ENCODE assay signal across 13 cellular contexts in the genomic region with DNA sequence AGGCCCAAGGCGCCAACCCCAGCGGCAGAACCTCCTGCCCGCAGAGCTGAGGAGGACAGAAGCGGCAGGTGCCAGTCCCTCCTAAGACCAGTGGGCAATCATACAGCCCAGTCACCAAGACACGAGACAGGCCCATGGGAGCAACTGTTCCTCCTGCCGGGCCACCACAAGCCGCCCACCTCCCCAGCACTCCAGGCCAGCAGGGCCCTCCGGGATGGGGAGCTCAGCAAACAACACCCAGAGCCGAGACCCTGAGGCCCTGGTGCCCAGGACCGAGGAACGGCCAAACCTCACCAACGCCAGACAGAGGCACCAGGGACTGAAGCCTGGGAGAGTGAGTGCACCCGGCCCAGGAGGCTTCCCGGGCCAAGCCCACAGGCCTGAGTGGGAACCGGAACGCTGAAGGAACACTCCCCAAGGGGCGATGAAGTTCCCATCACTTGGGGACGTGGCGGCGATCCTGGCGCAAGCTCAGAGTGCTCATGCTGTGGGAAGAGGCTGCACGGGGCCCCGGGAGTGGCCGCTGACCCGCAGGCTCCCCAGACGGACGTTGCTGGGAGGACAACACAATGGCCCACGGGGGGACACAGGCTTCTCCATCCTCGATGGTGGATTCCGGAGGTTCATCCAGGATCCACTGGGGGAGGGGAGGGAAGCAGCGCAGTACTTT. TPM values are rescaled to one million over a fixed set of nuclear protein-coding genes. Genes with fewer than 3 reads are reported as not detected.
DNase-seq lines count a peak whose midpoint lies in the region; ATAC-seq and TF ChIP-seq lines count a peak whose summit lies in the region.
"Had no signal": no experiment of that assay in that cellular context is flagged by ENCODE, and none has a peak within 500 bp of the region (broad histone marks: within the 10 kb centered on the region; RNA-seq: fewer than 3 reads in every experiment).

No MANE protein-coding gene starts in this region.

- H3K27ac ChIP-seq in caudate nucleus (ENCODE audit: low read depth, low read length) (peak overlapping the region; percentile 62), heart right ventricle (peak overlapping the region in 9 of 10 donors; percentile 59 to 82 (median 78)), uterus (peak overlapping the region; percentile 61 to 71)

- no peaks in the 10 kb centered on the region for H3K9me3 ChIP-seq in heart right ventricle
- no peaks in the 10 kb centered on the region for H3K9me3 ChIP-seq in uterus
- H3K9me3 ChIP-seq: SK-N-SH had no signal

- intact Hi-C loops in heart right ventricle (cut with DNase I), result loop anchor here in 5 of 10 donors (1.0 to 5.0 kb wide), 3 partner anchors 36 kb away; a partner anchor contains a TSS
- intact Hi-C loops in posterior vena cava (cut with DNase I), result loop anchor here in 1 of 2 donors (5.0 kb wide), 1 partner anchor 36 kb away; a partner anchor contains a TSS
- intact Hi-C loops in uterus (cut with DNase I; ENCODE audit: low total_unique reads), result no loop called here

- ATAC-seq in heart right ventricle (peak; percentile 25 to 62 (median 54)), GM19397 (IDR thresholded peaks at IDR 0.05; ENCODE audit: unreplicated experiment) (no peak)

- no peaks in the 10 kb centered on the region for H3K27me3 ChIP-seq in heart right ventricle
- H3K27me3 ChIP-seq in uterus, result no peaks in the 10 kb centered on the region

- DNase-seq in caudate nucleus (lab: John Stamatoyannopoulos, UW), result no peak
- DNase-seq in heart right ventricle, result peak; percentile 47 to 71
- DNase-seq in posterior vena cava (ENCODE audit: low spot score), result peak; percentile 79
- DNase-seq in uterus, result no peak
- DNase-seq in EL, result no peak
- no peak for DNase-seq in NCI-H1436 (lab: John Stamatoyannopoulos, UW)
- DNase-seq: activated naive CD4-positive, alpha-beta T cell; NCI-H1105 treated with DMSO at 0.1 percent for 48 hours; NCI-H345; stimulated activated CD8-positive, alpha-beta memory T cell treated with anti-CD3 and anti-CD28 coated beads, Interleukin-4, amount 100 ng/mL, for 48 hours had no signal

- H3K4me3 ChIP-seq in heart right ventricle (peak overlapping the region in 7 of 10 donors; percentile 7 to 51 (median 34)), uterus (peak overlapping the region in 1 of 2 donors; percentile 2)
- H3K4me3 ChIP-seq: lung had no signal

- 61 to 62% methylated on average over 31 of the region's 31 CpGs for WGBS in heart right ventricle, 2 donors

- TF ChIP-seq CTCF in heart right ventricle (IDR thresholded peaks at IDR 0.05), result no peak
- TF ChIP-seq CTCF in uterus (IDR thresholded peaks at IDR 0.05), result no peak

- peaks cover 0 to 17% (median 0%) of the 10 kb centered on the region in 9 donors for H3K36me3 ChIP-seq in heart right ventricle
- H3K36me3 ChIP-seq in uterus, result no peaks in the 10 kb centered on the region

- H3K4me1 ChIP-seq in heart right ventricle, result peaks cover 0 to 38% (median 15%) of the 10 kb centered on the region in 9 donors
- H3K4me1 ChIP-seq in uterus, result peaks cover 0 to 11% of the 10 kb centered on the region in 2 donors

- no peak for TF ChIP-seq POLR2A in uterus (IDR thresholded peaks at IDR 0.05)

RNA-seq across cellular contexts. Expression of a gene that starts 35.1 kb away (rescaled TPM):
- total RNA-seq in heart right ventricle (1 to 10 TPM; 1.1 to 4.7 (median 1.7) TPM), posterior vena cava (1 to 10 TPM; 5.5 to 6.6 TPM), uterus (10 to 100 TPM in 1 of 4 donors, 1 to 10 TPM in 3; 1.3 to 10.6 (median 5.0) TPM)
- 1 to 10 TPM; 3.0 to 4.5 TPM for polyA plus RNA-seq in heart right ventricle

RNA-seq across cellular contexts. Expression of a gene that starts 37.0 kb away (rescaled TPM):
- total RNA-seq in heart right ventricle (10 to 100 TPM in 4 of 10 donors, 1 to 10 TPM in 6; 4.4 to 11.2 (median 7.7) TPM), posterior vena cava (10 to 100 TPM; 22.6 to 30.9 TPM), uterus (10 to 100 TPM; 17.4 to 39.4 (median 21.8) TPM)
- polyA plus RNA-seq in heart right ventricle, result 10 to 100 TPM; 26.9 to 32.6 TPM

Comparison
In these comparisons a context has a peak if more than half of its experiments do, and no peak if none do; other contexts are left out.
1. DNase-seq: peak in heart right ventricle (2 of 2) and posterior vena cava (single experiment); none in caudate nucleus (0 of 61), uterus (0 of 2), EL (single experiment) and NCI-H1436 (single experiment).
2. Peak in every context shown above with its lines, with median percentiles within 50 percentile points of each other: H3K27ac ChIP-seq.